15 cellular contexts compared by ENCODE assay signal in genomic region chr10:311901-312665, GRCh38.
"Had no signal": no experiment of that assay in that cellular context is flagged by ENCODE, and none has a peak within 500 bp of the region (broad histone marks: within the 10 kb centered on the region; RNA-seq: fewer than 3 reads in every experiment).

No MANE protein-coding gene starts in this region.

- DNase-seq: activated CD4-positive, alpha-beta T cell treated with anti-CD3 and anti-CD28 coated beads for 1 hour; activated CD4-positive, alpha-beta T cell treated with anti-CD3 and anti-CD28 coated beads, Interleukin-2, amount 50 U/mL, for 48 hours; activated effector memory CD4-positive, alpha-beta T cell treated with Interleukin-2 at 50 U/mL for 16 hours; amniotic stem cell; cortex of kidney; effector CD4-positive, alpha-beta T cell; glutamatergic neuron; hypothalamus; kidney glomerular epithelial cell; mesendoderm; nephron progenitor cell; right lobe of liver had no signal

- H3K9me3 ChIP-seq: esophagus muscularis mucosa, right lobe of liver had no signal

- H3K27me3 Mint-ChIP-seq: brain had no signal

- H3K27ac ChIP-seq: esophagus muscularis mucosa, right lobe of liver had no signal

- H3K27me3 ChIP-seq: esophagus muscularis mucosa, right lobe of liver had no signal

- H3K36me3 ChIP-seq: right lobe of liver had no signal

- ATAC-seq: right lobe of liver had no signal

- H3K9me3 Mint-ChIP-seq: activated naive CD4-positive, alpha-beta T cell treated with anti-CD3 and anti-CD28 coated beads, Interleukin-2, amount 50 U/mL, for 24 hours; brain; nephron progenitor cell had no signal

- H3K27ac Mint-ChIP-seq: activated naive CD4-positive, alpha-beta T cell treated with anti-CD3 and anti-CD28 coated beads, Interleukin-2, amount 50 U/mL, for 24 hours; nephron progenitor cell had no signal

- H3K4me3 ChIP-seq: esophagus muscularis mucosa, right lobe of liver had no signal

- H3K4me3 Mint-ChIP-seq: activated naive CD4-positive, alpha-beta T cell treated with anti-CD3 and anti-CD28 coated beads, Interleukin-2, amount 50 U/mL, for 24 hours; brain; nephron progenitor cell had no signal
